ENCODE assay signal across 27 cellular contexts in the genomic region with DNA sequence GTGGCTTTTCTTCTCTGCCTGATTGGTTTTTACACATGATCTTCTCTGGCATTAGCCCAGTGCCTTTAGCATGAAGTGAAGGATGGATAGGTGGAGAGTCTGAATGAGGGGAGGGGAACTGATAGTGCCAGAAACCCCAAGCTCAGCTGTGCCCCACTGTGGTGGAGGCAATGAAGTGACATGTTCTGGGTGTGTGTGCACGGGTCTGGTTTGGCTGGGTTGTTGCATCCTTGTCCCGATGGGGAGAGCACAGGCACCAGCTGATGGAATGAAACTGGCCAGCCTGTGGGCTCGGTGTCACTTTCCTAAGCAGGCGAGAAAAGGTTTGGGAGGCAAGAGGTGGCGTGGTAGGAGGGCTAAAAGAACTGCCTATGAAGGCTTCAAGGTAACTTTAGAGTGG.
DNase-seq lines count a peak whose midpoint lies in the region; ATAC-seq and TF ChIP-seq lines count a peak whose summit lies in the region.
"Had no signal": no experiment of that assay in that cellular context is flagged by ENCODE, and none has a peak within 500 bp of the region (broad histone marks: within the 10 kb centered on the region; RNA-seq: fewer than 3 reads in every experiment).

No MANE protein-coding gene starts in this region.

- H3K4me2 ChIP-seq in Karpas-422 (ENCODE audit: low read depth, low read length, poor library complexity, severe bottlenecking): no peak overlapping the region

- no peaks in the 10 kb centered on the region for H3K4me1 ChIP-seq in Karpas-422 (ENCODE audit: low read length)
- H3K4me1 ChIP-seq in muscle layer of colon (ENCODE audit: insufficient read depth, low read length): peaks cover 54% of the 10 kb centered on the region
- H3K4me1 ChIP-seq: psoas muscle had no signal

- no peaks in the 10 kb centered on the region for H3K36me3 Mint-ChIP-seq in activated T-cell treated with anti-CD3 and anti-CD28 coated beads, Interleukin-2, amount 50 U/mL, for 4 hours (ENCODE audit: insufficient read depth)
- H3K36me3 Mint-ChIP-seq: CD14-positive monocyte; immature natural killer cell; stimulated activated memory B cell treated with anti-CD40 and anti-IgM and Interleukin-4, amounts not matched to agents 10 μg/mL and 1 μg/mL and 100 μg/mL, for 72 hours had no signal

- H3K4me1 Mint-ChIP-seq in activated T-cell treated with anti-CD3 and anti-CD28 coated beads, Interleukin-2, amount 50 U/mL, for 4 hours (ENCODE audit: low read depth): no peaks in the 10 kb centered on the region
- H3K4me1 Mint-ChIP-seq: activated T-helper 17 cell treated with anti-CD3 and anti-CD28 coated beads, Interleukin-2, amount 50 U/mL, for 72 hours; CD14-positive monocyte; immature natural killer cell; stimulated activated memory B cell treated with anti-CD40 and anti-IgM and Interleukin-4, amounts not matched to agents 10 μg/mL and 1 μg/mL and 100 μg/mL, for 72 hours had no signal

- peaks cover 4% of the 10 kb centered on the region for H3K27me3 Mint-ChIP-seq in activated T-cell treated with anti-CD3 and anti-CD28 coated beads, Interleukin-2, amount 50 U/mL, for 4 hours (ENCODE audit: low read depth)

- no peak overlapping the region for H3K9ac ChIP-seq in Karpas-422 (ENCODE audit: low read length)
- no peak overlapping the region for H3K9ac ChIP-seq in muscle layer of colon (ENCODE audit: low read length)

- H3K27ac ChIP-seq in Karpas-422 (ENCODE audit: low read length) (no peak overlapping the region), coronary artery (peak overlapping the region; percentile 80 to 90), muscle layer of colon (ENCODE audit: low read depth, low read length) (peak overlapping the region; percentile 55)
- H3K27ac ChIP-seq: HL-60, psoas muscle had no signal

- H4K20me1 ChIP-seq in Karpas-422 (ENCODE audit: insufficient read depth, low read depth, low read length): no peaks in the 10 kb centered on the region

- TF ChIP-seq CTCF in GM06990 (IDR thresholded peaks at IDR 0.05; ENCODE audit: insufficient read depth, low read length, poor library complexity, severe bottlenecking) (peak; percentile 17), coronary artery (IDR thresholded peaks at IDR 0.05) (no peak)

- ATAC-seq in activated T-cell treated with anti-CD3 and anti-CD28 coated beads, Interleukin-2, amount 50 U/mL, for 4 hours: no peak
- ATAC-seq: activated T-helper 17 cell treated with anti-CD3 and anti-CD28 coated beads, Interleukin-2, amount 50 U/mL, for 72 hours; psoas muscle; SK-N-SH treated with all-trans-retinoic acid at 6 μM for 48 hours; stimulated activated memory B cell treated with anti-CD40 and anti-IgM and Interleukin-4, amounts not matched to agents 10 μg/mL and 1 μg/mL and 100 μg/mL, for 72 hours had no signal

- no peaks in the 10 kb centered on the region for H3K79me2 ChIP-seq in Karpas-422 (ENCODE audit: low read length)

- no peak overlapping the region for H3K4me3 ChIP-seq in GM06990 (replicated peaks; ENCODE audit: low read depth, low read length)
- no peak overlapping the region for H3K4me3 ChIP-seq in Karpas-422 (ENCODE audit: low read length)
- H3K4me3 ChIP-seq in coronary artery: no peak overlapping the region
- H3K4me3 ChIP-seq in muscle layer of colon (ENCODE audit: low read depth in 1 of 2, low read length in 2 of 2): no peak overlapping the region
- H3K4me3 ChIP-seq: psoas muscle had no signal

- H3K9me3 Mint-ChIP-seq in activated T-cell treated with anti-CD3 and anti-CD28 coated beads, Interleukin-2, amount 50 U/mL, for 4 hours: no peaks in the 10 kb centered on the region
- H3K9me3 Mint-ChIP-seq: immature natural killer cell; stimulated activated memory B cell treated with anti-CD40 and anti-IgM and Interleukin-4, amounts not matched to agents 10 μg/mL and 1 μg/mL and 100 μg/mL, for 72 hours; type B pancreatic cell had no signal

- H3K36me3 ChIP-seq in GM06990 (ENCODE audit: control insufficient read depth, insufficient read depth, low read length): no peaks in the 10 kb centered on the region
- H3K36me3 ChIP-seq in Karpas-422 (ENCODE audit: insufficient read depth, low read length): no peaks in the 10 kb centered on the region
- peaks cover 26% of the 10 kb centered on the region for H3K36me3 ChIP-seq in muscle layer of colon (ENCODE audit: insufficient read depth, low read length)

- H2AFZ ChIP-seq in Karpas-422 (ENCODE audit: low read length): no peak overlapping the region

- H3K9me3 ChIP-seq in Karpas-422 (ENCODE audit: low read length) (no peaks in the 10 kb centered on the region), muscle layer of colon (ENCODE audit: low read length) (no peaks in the 10 kb centered on the region)
- H3K9me3 ChIP-seq: psoas muscle had no signal

- peaks cover 3% of the 10 kb centered on the region for H3K27me3 ChIP-seq in GM06990 (replicated peaks; ENCODE audit: control insufficient read depth, insufficient read depth, low read length)
- H3K27me3 ChIP-seq in Karpas-422 (ENCODE audit: low read length): no peaks in the 10 kb centered on the region
- no peaks in the 10 kb centered on the region for H3K27me3 ChIP-seq in muscle layer of colon (ENCODE audit: control insufficient read depth in 1 of 2, insufficient read depth in 2 of 2, low read length in 2 of 2)

- no peak overlapping the region for H3K4me3 Mint-ChIP-seq in activated T-cell treated with anti-CD3 and anti-CD28 coated beads, Interleukin-2, amount 50 U/mL, for 4 hours
- H3K4me3 Mint-ChIP-seq: activated T-helper 17 cell treated with anti-CD3 and anti-CD28 coated beads, Interleukin-2, amount 50 U/mL, for 72 hours; CD14-positive monocyte; immature natural killer cell; stimulated activated memory B cell treated with anti-CD40 and anti-IgM and Interleukin-4, amounts not matched to agents 10 μg/mL and 1 μg/mL and 100 μg/mL, for 72 hours; type B pancreatic cell had no signal

- DNase-seq in GM06990 (ENCODE audit: extremely low read depth, insufficient read length) (no peak), Karpas-422 (peak; percentile 63), coronary artery (ENCODE audit: low spot score) (no peak), G401 (ENCODE audit: low spot score) (no peak), ACHN (no peak)
- no peak for DNase-seq in activated T-cell treated with anti-CD3 and anti-CD28 coated beads, Interleukin-2, amount 50 U/mL, for 4 hours
- no peak for DNase-seq in stimulated activated CD4-positive, alpha-beta T cell treated with anti-CD3 and anti-CD28 coated beads, Interleukin-2, amount 100 ng/mL, for 48 hours
- DNase-seq: activated CD4-positive, CD25-positive, alpha-beta regulatory T cell treated with anti-CD3 and anti-CD28 coated beads, Interleukin-2, amount 50 U/mL, for 72 hours; dermis blood vessel endothelial cell; DMS53; erythroblast; glutamatergic neuron; GOT3; immature natural killer cell; NCI-H1092; NCI-H2107; NCI-H510A treated with DMSO at 0.1 percent for 48 hours; psoas muscle; stimulated activated CD4-positive, alpha-beta T cell treated with anti-CD3 and anti-CD28 coated beads, Interleukin-12 subunit alpha, Interleukin-12 subunit beta, amount 100 ng/mL, for 4 hours; T-helper 9 cell had no signal

- in situ Hi-C loops in G401 (cut with HindIII; ENCODE audit: low sequenced_read_pairs): no loop called here
- in situ Hi-C loops in ACHN (cut with HindIII; ENCODE audit: low pct_ligation_motif_present, low pct_unique_long_range_greater_than_20kb, low sequenced_read_pairs): no loop called here

- no peaks in the 10 kb centered on the region for H3K9me2 ChIP-seq in Karpas-422 (replicated peaks; ENCODE audit: insufficient read depth, low read length)
